Comparison of ENCODE assay signal across 19 cellular contexts in the genomic region with DNA sequence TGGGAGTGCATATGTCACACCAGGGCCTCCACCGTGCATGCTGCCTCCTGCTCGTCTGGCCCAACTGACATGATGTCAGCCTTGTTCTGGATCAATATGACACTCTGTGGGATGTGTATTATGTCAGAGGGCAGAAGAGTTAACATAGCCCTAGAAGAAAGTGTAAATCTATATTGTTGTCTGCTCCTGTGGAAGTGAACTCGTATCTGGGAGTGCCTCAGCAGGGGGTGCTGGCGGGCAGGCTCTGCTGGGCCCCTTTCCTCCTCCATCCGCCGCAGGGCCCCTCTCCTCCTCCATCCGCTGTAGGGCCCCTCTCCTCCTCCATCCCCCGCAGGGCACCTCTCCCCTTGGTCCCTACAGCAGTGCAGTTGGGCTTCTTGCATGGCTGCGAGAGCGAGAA.
"Had no signal": no experiment of that assay in that cellular context is flagged by ENCODE, and none has a peak within 500 bp of the region (broad histone marks: within the 10 kb centered on the region; RNA-seq: fewer than 3 reads in every experiment).

No MANE protein-coding gene starts in this region.

- H3K9me3 ChIP-seq: SK-N-SH had no signal

- DNase-seq: KBM-7, MV-4-11, NCI-H1048, NCI-H1105, NCI-H1417, NCI-H1436 treated with DMSO at 0.1 percent for 48 hours, NCI-H1694, NCI-H187 treated with DMSO at 0.1 percent for 48 hours, NCI-H2081, NCI-H2107, NCI-H2227 treated with DMSO at 0.1 percent for 48 hours, NCI-H524 treated with DMSO at 0.1 percent for 48 hours, NCI-H69, NCI-H774, RPMI8226, SHP77, SK-N-SH, SW 1271 had no signal

- H3K27ac ChIP-seq: HL-60 had no signal
